ENCODE assay signal across 1 cellular context in genomic region chr19:41399091-41399490, GRCh38.
TF ChIP-seq lines count a peak whose summit lies in the region.

No MANE protein-coding gene starts in this region.

TF ChIP-seq in HepG2, 621 proteins besides CTCF, POLR2A, EP300 and RAD21:
- TF ChIP-seq CSRNP1 (CRISPR knock-in tag; IDR thresholded peaks at IDR 0.05) (no peak), HMGXB4 (CRISPR knock-in tag; IDR thresholded peaks at IDR 0.05; ENCODE audit: borderline replicate concordance in 1 of 2, low read depth in 1 of 2) (no peak), ZBTB20 (CRISPR knock-in tag; IDR thresholded peaks at IDR 0.05; ENCODE audit: borderline replicate concordance, low read depth) (no peak), NAIF1 (CRISPR knock-in tag; IDR thresholded peaks at IDR 0.05; ENCODE audit: borderline replicate concordance) (no peak), CHD2 (IDR thresholded peaks at IDR 0.05; ENCODE audit: low read depth, low read length) (no peak), PLRG1 (conservative IDR thresholded peaks at IDR 0.05) (no peak)
- TF ChIP-seq, protein P1, sequence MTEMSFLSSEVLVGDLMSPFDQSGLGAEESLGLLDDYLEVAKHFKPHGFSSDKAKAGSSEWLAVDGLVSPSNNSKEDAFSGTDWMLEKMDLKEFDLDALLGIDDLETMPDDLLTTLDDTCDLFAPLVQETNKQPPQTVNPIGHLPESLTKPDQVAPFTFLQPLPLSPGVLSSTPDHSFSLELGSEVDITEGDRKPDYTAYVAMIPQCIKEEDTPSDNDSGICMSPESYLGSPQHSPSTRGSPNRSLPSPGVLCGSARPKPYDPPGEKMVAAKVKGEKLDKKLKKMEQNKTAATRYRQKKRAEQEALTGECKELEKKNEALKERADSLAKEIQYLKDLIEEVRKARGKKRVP (CRISPR knock-in tag; IDR thresholded peaks at IDR 0.05) = no peak
